In genomic region chr19:55258828-55259539, GRCh38 we compare ENCODE assay signal across 1 cellular context.
TF ChIP-seq lines count a peak whose summit lies in the region.

A gene with protein sequence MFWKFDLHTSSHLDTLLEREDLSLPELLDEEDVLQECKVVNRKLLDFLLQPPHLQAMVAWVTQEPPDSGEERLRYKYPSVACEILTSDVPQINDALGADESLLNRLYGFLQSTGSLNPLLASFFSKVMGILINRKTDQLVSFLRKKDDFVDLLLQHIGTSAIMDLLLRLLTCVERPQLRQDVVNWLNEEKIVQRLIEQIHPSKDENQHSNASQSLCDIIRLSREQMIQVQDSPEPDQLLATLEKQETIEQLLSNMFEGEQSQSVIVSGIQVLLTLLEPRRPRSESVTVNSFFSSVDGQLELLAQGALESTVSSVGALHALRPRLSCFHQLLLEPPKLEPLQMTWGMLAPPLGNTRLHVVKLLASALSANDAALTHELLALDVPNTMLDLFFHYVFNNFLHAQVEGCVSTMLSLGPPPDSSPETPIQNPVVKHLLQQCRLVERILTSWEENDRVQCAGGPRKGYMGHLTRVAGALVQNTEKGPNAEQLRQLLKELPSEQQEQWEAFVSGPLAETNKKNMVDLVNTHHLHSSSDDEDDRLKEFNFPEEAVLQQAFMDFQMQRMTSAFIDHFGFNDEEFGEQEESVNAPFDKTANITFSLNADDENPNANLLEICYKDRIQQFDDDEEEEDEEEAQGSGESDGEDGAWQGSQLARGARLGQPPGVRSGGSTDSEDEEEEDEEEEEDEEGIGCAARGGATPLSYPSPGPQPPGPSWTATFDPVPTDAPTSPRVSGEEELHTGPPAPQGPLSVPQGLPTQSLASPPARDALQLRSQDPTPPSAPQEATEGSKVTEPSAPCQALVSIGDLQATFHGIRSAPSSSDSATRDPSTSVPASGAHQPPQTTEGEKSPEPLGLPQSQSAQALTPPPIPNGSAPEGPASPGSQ (minus strand): TSS chr19:55259017. CDS start chr19:55247103, 11,914 bp downstream.

TF ChIP-seq in HepG2, 621 proteins besides CTCF, POLR2A, EP300 and RAD21 (continued from another document and continues in another):
- TF ChIP-seq CSRNP1 (CRISPR knock-in tag; IDR thresholded peaks at IDR 0.05), result peak; percentile 60
- TF ChIP-seq ZNF382 (CRISPR knock-in tag; IDR thresholded peaks at IDR 0.05; ENCODE audit: borderline replicate concordance), result no peak
- TF ChIP-seq ZNF101 (CRISPR knock-in tag; IDR thresholded peaks at IDR 0.05; ENCODE audit: borderline replicate concordance, low read depth), result no peak
- TF ChIP-seq KLF13 (CRISPR knock-in tag; IDR thresholded peaks at IDR 0.05), result no peak
- peak; percentile 65 for TF ChIP-seq MAX (IDR thresholded peaks at IDR 0.05)
- TF ChIP-seq HNF1B (CRISPR knock-in tag; IDR thresholded peaks at IDR 0.05), result peak; percentile 96
- TF ChIP-seq ZNF180 (CRISPR knock-in tag; IDR thresholded peaks at IDR 0.05; ENCODE audit: borderline replicate concordance, low read depth), result 0 out of 2 replicates have a peak, but pooled peaks have one; percentile 29
- peak; percentile 77 for TF ChIP-seq CREM (IDR thresholded peaks at IDR 0.05)
- TF ChIP-seq CREM (CRISPR knock-in tag; IDR thresholded peaks at IDR 0.05), result no peak
- TF ChIP-seq, protein P1, sequence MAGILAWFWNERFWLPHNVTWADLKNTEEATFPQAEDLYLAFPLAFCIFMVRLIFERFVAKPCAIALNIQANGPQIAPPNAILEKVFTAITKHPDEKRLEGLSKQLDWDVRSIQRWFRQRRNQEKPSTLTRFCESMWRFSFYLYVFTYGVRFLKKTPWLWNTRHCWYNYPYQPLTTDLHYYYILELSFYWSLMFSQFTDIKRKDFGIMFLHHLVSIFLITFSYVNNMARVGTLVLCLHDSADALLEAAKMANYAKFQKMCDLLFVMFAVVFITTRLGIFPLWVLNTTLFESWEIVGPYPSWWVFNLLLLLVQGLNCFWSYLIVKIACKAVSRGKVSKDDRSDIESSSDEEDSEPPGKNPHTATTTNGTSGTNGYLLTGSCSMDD (CRISPR knock-in tag; IDR thresholded peaks at IDR 0.05), result no peak
- TF ChIP-seq, protein P2, sequence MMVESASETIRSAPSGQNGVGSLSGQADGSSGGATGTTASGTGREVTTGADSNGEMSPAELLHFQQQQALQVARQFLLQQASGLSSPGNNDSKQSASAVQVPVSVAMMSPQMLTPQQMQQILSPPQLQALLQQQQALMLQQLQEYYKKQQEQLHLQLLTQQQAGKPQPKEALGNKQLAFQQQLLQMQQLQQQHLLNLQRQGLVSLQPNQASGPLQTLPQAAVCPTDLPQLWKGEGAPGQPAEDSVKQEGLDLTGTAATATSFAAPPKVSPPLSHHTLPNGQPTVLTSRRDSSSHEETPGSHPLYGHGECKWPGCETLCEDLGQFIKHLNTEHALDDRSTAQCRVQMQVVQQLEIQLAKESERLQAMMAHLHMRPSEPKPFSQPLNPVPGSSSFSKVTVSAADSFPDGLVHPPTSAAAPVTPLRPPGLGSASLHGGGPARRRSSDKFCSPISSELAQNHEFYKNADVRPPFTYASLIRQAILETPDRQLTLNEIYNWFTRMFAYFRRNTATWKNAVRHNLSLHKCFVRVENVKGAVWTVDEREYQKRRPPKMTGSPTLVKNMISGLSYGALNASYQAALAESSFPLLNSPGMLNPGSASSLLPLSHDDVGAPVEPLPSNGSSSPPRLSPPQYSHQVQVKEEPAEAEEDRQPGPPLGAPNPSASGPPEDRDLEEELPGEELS (CRISPR knock-in tag; IDR thresholded peaks at IDR 0.05), result peak; percentile 76
- TF ChIP-seq AFF4 (CRISPR knock-in tag; IDR thresholded peaks at IDR 0.05), result peak; percentile 34; the same call in 1 of the 2 replicates
- TF ChIP-seq RELA (CRISPR knock-in tag; IDR thresholded peaks at IDR 0.05), result no peak
- TF ChIP-seq PAF1 (CRISPR knock-in tag; IDR thresholded peaks at IDR 0.05), result no peak
- peak; percentile 68; the same call in 1 of the 2 replicates for TF ChIP-seq DNMT3B (CRISPR knock-in tag; conservative IDR thresholded peaks at IDR 0.05)
- peak; percentile 70 for TF ChIP-seq MAZ (IDR thresholded peaks at IDR 0.05; ENCODE audit: borderline replicate concordance, low read depth, low read length)
- peak; percentile 68; the same call in 1 of the 2 replicates for TF ChIP-seq MAZ (CRISPR knock-in tag; IDR thresholded peaks at IDR 0.05; ENCODE audit: low read depth)
- no peak for TF ChIP-seq ZBTB7A (CRISPR knock-in tag; IDR thresholded peaks at IDR 0.05)
- TF ChIP-seq KDM2A (CRISPR knock-in tag; IDR thresholded peaks at IDR 0.05; ENCODE audit: borderline replicate concordance, low read depth), result peak; percentile 85
- no peak for TF ChIP-seq KAT2B (IDR thresholded peaks at IDR 0.05; ENCODE audit: borderline replicate concordance, low read depth, low read length)
- no peak for TF ChIP-seq ZNF230 (CRISPR knock-in tag; IDR thresholded peaks at IDR 0.05)
- peak; percentile 81 for TF ChIP-seq TBL1XR1 (IDR thresholded peaks at IDR 0.05; ENCODE audit: borderline replicate concordance, low read length, partially characterized antibody)
- TF ChIP-seq POLR2AphosphoS5 (IDR thresholded peaks at IDR 0.05; ENCODE audit: low read depth, low read length), result peak; percentile 88
- TF ChIP-seq IRF9 (CRISPR knock-in tag; IDR thresholded peaks at IDR 0.05; ENCODE audit: borderline replicate concordance), result peak; percentile 80
- peak in 1 of 2 experiments; percentile 68; a peak in 1 of 4 replicates for TF ChIP-seq REST (IDR thresholded peaks at IDR 0.05; ENCODE audit: borderline replicate concordance in 1 of 2, low read depth in 1 of 2, low read length in 2 of 2)
- TF ChIP-seq ZBTB38 (CRISPR knock-in tag; IDR thresholded peaks at IDR 0.05), result no peak; the same call in 1 of the 2 replicates
- no peak for TF ChIP-seq KDM1A (CRISPR knock-in tag; IDR thresholded peaks at IDR 0.05)
- TF ChIP-seq ZBTB10 (CRISPR knock-in tag; IDR thresholded peaks at IDR 0.05; ENCODE audit: borderline replicate concordance), result peak; percentile 74
- no peak; the same call in 1 of the 2 replicates for TF ChIP-seq CBFB (CRISPR knock-in tag; IDR thresholded peaks at IDR 0.05)
- TF ChIP-seq ZNF704 (CRISPR knock-in tag; IDR thresholded peaks at IDR 0.05; ENCODE audit: borderline replicate concordance), result no peak
- TF ChIP-seq ZFP36L1 (CRISPR knock-in tag; IDR thresholded peaks at IDR 0.05), result peak; percentile 58; the same call in 1 of the 2 replicates
